29 cellular contexts compared by ENCODE assay signal in genomic region chr1:209807509-209807908, GRCh38. TPM values are rescaled to one million over a fixed set of nuclear protein-coding genes. Genes with fewer than 3 reads are reported as not detected.
A peak's percentile ranks its signal among the peaks of the same experiment; 100 is the strongest.
DNase-seq lines count a peak whose midpoint lies in the region; ATAC-seq and TF ChIP-seq lines count a peak whose summit lies in the region.
"Had no signal": no experiment of that assay in that cellular context is flagged by ENCODE, and none has a peak within 500 bp of the region (broad histone marks: within the 10 kb centered on the region; RNA-seq: fewer than 3 reads in every experiment).

No MANE protein-coding gene starts in this region.

- H3K4ac ChIP-seq in trophoblast cell (ENCODE audit: low read depth, low read length), result peak overlapping the region; percentile 42
- no peak overlapping the region for H3K4ac ChIP-seq in H9 (ENCODE audit: low read depth, low read length)

- H4K5ac ChIP-seq in H9 (ENCODE audit: insufficient read length, low read depth, low read length), result no peak overlapping the region

- H3K79me1 ChIP-seq in trophoblast cell (ENCODE audit: low read length), result peaks cover 9% of the 10 kb centered on the region
- no peaks in the 10 kb centered on the region for H3K79me1 ChIP-seq in H9 (ENCODE audit: insufficient read depth, low read depth, low read length, poor library complexity, severe bottlenecking)

- no peak overlapping the region for H3T11ph ChIP-seq in H9 (ENCODE audit: low read length)

- peak overlapping the region; percentile 84 for H3K27ac ChIP-seq in PC-3 (ENCODE audit: low read length)
- no peak overlapping the region for H3K27ac ChIP-seq in coronary artery
- H3K27ac ChIP-seq in trophoblast cell (ENCODE audit: low read depth, low read length), result peak overlapping the region; percentile 60
- H3K27ac ChIP-seq in H9 (ENCODE audit: insufficient read length, low read depth, low read length), result no peak overlapping the region
- H3K27ac ChIP-seq: gastrocnemius medialis, ovary, upper lobe of left lung had no signal

- H3K4me1 ChIP-seq in PC-3 (ENCODE audit: insufficient read depth, low read length), result peaks cover 58% of the 10 kb centered on the region
- H3K4me1 ChIP-seq in trophoblast cell (ENCODE audit: control insufficient read depth in 1 of 2, insufficient read depth in 2 of 2, low read length in 2 of 2), result peaks cover 22 to 29% of the 10 kb centered on the region in 2 experiments
- H3K4me1 ChIP-seq in H9 (ENCODE audit: insufficient read depth, low read length), result no peaks in the 10 kb centered on the region
- H3K4me1 ChIP-seq: gastrocnemius medialis had no signal

- ATAC-seq in PC-3, result no peak
- ATAC-seq in effector memory CD8-positive, alpha-beta T cell (replicated peaks), result no peak
- ATAC-seq: activated CD4-positive, CD25-positive, alpha-beta regulatory T cell treated with anti-CD3 and anti-CD28 coated beads, Interleukin-2, amount 50 U/mL, for 24 hours; activated CD8-positive, alpha-beta T cell treated with anti-CD3 and anti-CD28 coated beads, Interleukin-2, amount 10 ng/mL, durations not matched to agents 7 days and 5 days; gastrocnemius medialis; naive thymus-derived CD8-positive, alpha-beta T cell; stimulated activated effector memory CD8-positive, alpha-beta T cell treated with anti-CD3 and anti-CD28 coated beads, Interleukin-12 subunit alpha, Interleukin-12 subunit beta, amount 100 ng/mL, for 72 hours had no signal

- no peaks in the 10 kb centered on the region for H3K9me2 ChIP-seq in PC-3 (replicated peaks; ENCODE audit: low read length)

- WGBS in trophoblast cell (ENCODE audit: extremely low coverage, insufficient coverage, insufficient read length), result no CpG with 5 or more reads among the region's 4 CpGs
- WGBS in H9 (ENCODE audit: extremely low coverage, insufficient read length, low lambda C conversion rate), result no CpG with 5 or more reads among the region's 4 CpGs

- H3K9me3 ChIP-seq in PC-3 (ENCODE audit: low read length) (no peaks in the 10 kb centered on the region), trophoblast cell (ENCODE audit: insufficient read depth, low read depth, low read length) (no peaks in the 10 kb centered on the region), H9 (ENCODE audit: control insufficient read depth, low read depth, low read length) (no peaks in the 10 kb centered on the region)
- H3K9me3 ChIP-seq: gastrocnemius medialis, upper lobe of left lung had no signal

- H3K79me2 ChIP-seq in PC-3 (ENCODE audit: low read length), result peaks cover 40% of the 10 kb centered on the region
- peaks cover 14% of the 10 kb centered on the region for H3K79me2 ChIP-seq in trophoblast cell (ENCODE audit: control insufficient read depth, insufficient read depth, low read length, poor library complexity)
- no peaks in the 10 kb centered on the region for H3K79me2 ChIP-seq in H9 (ENCODE audit: insufficient read depth, low read length)

- H3K27me3 Mint-ChIP-seq in effector memory CD8-positive, alpha-beta T cell, result peaks cover 0 to 21% of the 10 kb centered on the region in 2 donors
- H3K27me3 Mint-ChIP-seq in H9 (ENCODE audit: low read depth), result peaks cover 3% of the 10 kb centered on the region

- intact Hi-C loops in PC-3 (cut with micrococcal nuclease), result no loop called here

- no peak overlapping the region for H2BK20ac ChIP-seq in H9 (ENCODE audit: low read depth, low read length, poor library complexity, severe bottlenecking)

- H2AK5ac ChIP-seq in trophoblast cell (ENCODE audit: low read length), result no peak overlapping the region
- H2AK5ac ChIP-seq in H9 (ENCODE audit: insufficient read length, low read length), result no peak overlapping the region

- DNase-seq in activated CD8-positive, alpha-beta memory T cell treated with anti-CD3 and anti-CD28 coated beads, Interleukin-2, amount 50 U/mL, for 48 hours, result peak; percentile 6
- DNase-seq in activated CD8-positive, alpha-beta memory T cell treated with anti-CD3 and anti-CD28 coated beads, Interleukin-2, amount 50 U/mL, for 4 hours, result no peak
- DNase-seq in PC-3 (no peak), coronary artery (ENCODE audit: low spot score) (peak; percentile 11), trophoblast cell (no peak), H9 (no peak)
- no peak for DNase-seq in effector memory CD8-positive, alpha-beta T cell
- DNase-seq in stimulated activated CD4-positive, alpha-beta T cell treated with anti-CD3 and anti-CD28 coated beads, Interleukin-15, amount 100 ng/mL, for 24 hours, result no peak
- DNase-seq: activated CD8-positive, alpha-beta T cell treated with anti-CD3 and anti-CD28 coated beads, Interleukin-2, amount 10 ng/mL, durations not matched to agents 7 days and 5 days; activated effector memory CD4-positive, alpha-beta T cell treated with anti-CD3 and anti-CD28 coated beads, Interleukin-2, amount 50 U/mL, for 16 hours; activated naive CD8-positive, alpha-beta T cell treated with anti-CD3 and anti-CD28 coated beads, Interleukin-2, amount 10 ng/mL, durations not matched to agents 7 days and 5 days; CD8-positive, alpha-beta memory T cell; cerebellar nuclear complex; effector CD4-positive, alpha-beta T cell; gastrocnemius medialis; GF-D8; midbrain; naive thymus-derived CD8-positive, alpha-beta T cell; NCI-H187 treated with DMSO at 0.1 percent for 48 hours; ovary; stimulated activated CD4-positive, alpha-beta T cell treated with anti-CD3 and anti-CD28 coated beads, Interleukin-4, amount 100 ng/mL, for 1 hour; upper lobe of left lung had no signal

- H2BK5ac ChIP-seq in trophoblast cell (ENCODE audit: low read depth, low read length, poor library complexity) (peak overlapping the region; percentile 46), H9 (ENCODE audit: insufficient read length, low read length) (no peak overlapping the region)

- H3K4me2 ChIP-seq in PC-3 (ENCODE audit: low read length) (peak overlapping the region; percentile 91), trophoblast cell (ENCODE audit: low read length) (no peak overlapping the region), H9 (ENCODE audit: insufficient read depth, insufficient read length, low read length) (no peak overlapping the region)

- H3K23me2 ChIP-seq in H9 (ENCODE audit: insufficient read length, low read depth, low read length, poor library complexity, severe bottlenecking), result peaks cover 8% of the 10 kb centered on the region

- H4K91ac ChIP-seq in trophoblast cell (ENCODE audit: low read depth, low read length) (no peak overlapping the region), H9 (ENCODE audit: insufficient read length, low read depth, low read length) (no peak overlapping the region)

- H2BK12ac ChIP-seq in trophoblast cell (ENCODE audit: low read length) (peak overlapping the region; percentile 59), H9 (ENCODE audit: insufficient read length, low read depth, low read length) (no peak overlapping the region)

- peak overlapping the region; percentile 9; the same call in 1 of the 2 replicates for H3K4me3 ChIP-seq in PC-3 (ENCODE audit: low read length)
- no peak overlapping the region for H3K4me3 ChIP-seq in coronary artery
- no peak overlapping the region for H3K4me3 ChIP-seq in trophoblast cell (ENCODE audit: low read depth, low read length)
- H3K4me3 ChIP-seq: gastrocnemius medialis, ovary, upper lobe of left lung had no signal

- H3K36me3 ChIP-seq in PC-3 (ENCODE audit: low read depth, low read length) (no peaks in the 10 kb centered on the region; the same call in 1 of the 2 replicates), trophoblast cell (ENCODE audit: control insufficient read depth in 1 of 2, insufficient read depth in 2 of 2, low read length in 2 of 2) (no peaks in the 10 kb centered on the region)
- H3K36me3 ChIP-seq: gastrocnemius medialis, ovary, upper lobe of left lung had no signal

- no peak overlapping the region for H2AFZ ChIP-seq in PC-3 (ENCODE audit: low read length)
- H2AFZ ChIP-seq in trophoblast cell (ENCODE audit: insufficient read depth, low read length, poor library complexity), result no peak overlapping the region
- H2AFZ ChIP-seq in H9 (ENCODE audit: low read length), result no peak overlapping the region

- no peaks in the 10 kb centered on the region for H3F3A ChIP-seq in PC-3 (ENCODE audit: low read length, unreplicated experiment)

- H2BK120ac ChIP-seq in trophoblast cell (ENCODE audit: insufficient read depth, low read length, poor library complexity) (no peak overlapping the region), H9 (ENCODE audit: low read depth, low read length, poor library complexity, severe bottlenecking) (no peak overlapping the region)

- H4K20me1 ChIP-seq in PC-3 (ENCODE audit: low read length), result peaks cover 30% of the 10 kb centered on the region
- no peaks in the 10 kb centered on the region for H4K20me1 ChIP-seq in H9 (ENCODE audit: control insufficient read depth, insufficient read depth, insufficient read length)

- H3K4me1 Mint-ChIP-seq in effector memory CD8-positive, alpha-beta T cell (ENCODE audit: low read depth in 2 of 2), result peaks cover 0 to 10% of the 10 kb centered on the region in 2 donors
- peaks cover 15 to 16% of the 10 kb centered on the region in 2 experiments for H3K4me1 Mint-ChIP-seq in H9

- H3K56ac ChIP-seq in H9 (ENCODE audit: insufficient read length, low read depth, low read length), result no peak overlapping the region

- no peak overlapping the region for H3K27ac Mint-ChIP-seq in effector memory CD8-positive, alpha-beta T cell
- H3K27ac Mint-ChIP-seq in H9, result no peak overlapping the region
- H3K27ac Mint-ChIP-seq: activated CD8-positive, alpha-beta T cell treated with anti-CD3 and anti-CD28 coated beads, Interleukin-2, amount 10 ng/mL, durations not matched to agents 7 days and 5 days; activated naive CD8-positive, alpha-beta T cell treated with anti-CD3 and anti-CD28 coated beads, Interleukin-2, amount 10 ng/mL, durations not matched to agents 7 days and 5 days; B cell; CD8-positive, alpha-beta memory T cell; stimulated activated effector memory CD8-positive, alpha-beta T cell treated with anti-CD3 and anti-CD28 coated beads, Interleukin-12 subunit alpha, Interleukin-12 subunit beta, amount 100 ng/mL, for 72 hours; T-helper 1 cell treated with Interleukin-12 subunit alpha and Interleukin-12 subunit beta and Interleukin-4 antibody, amounts not matched to agents 30 μg/mL and 1 μg/mL, for 36 hours had no signal

- CTCF ChIA-PET in PC-3 (lab: Charles Lee), result interaction anchor here (0.6 to 1.3 kb wide), 3 partner anchors 16 to 43 kb away, joined by 3 to 10 read pairs (median 6); no protein-coding TSS in a partner anchor

- no TSS peak for BruUV-seq in PC-3 (replicated peaks; lab: Mats Ljungman, UMichigan)

- no peaks in the 10 kb centered on the region for H3K27me3 ChIP-seq in PC-3 (ENCODE audit: low read length)
- no peaks in the 10 kb centered on the region for H3K27me3 ChIP-seq in trophoblast cell (ENCODE audit: insufficient read depth, low read length)
- no peaks in the 10 kb centered on the region for H3K27me3 ChIP-seq in H9 (ENCODE audit: insufficient read depth, low read length)
- H3K27me3 ChIP-seq: ovary, upper lobe of left lung had no signal

- POLR2A ChIA-PET in PC-3 (lab: Charles Lee; ENCODE audit: unreplicated experiment), result interaction anchor here (0.5 to 0.6 kb wide), 2 partner anchors 132 to 156 kb away, joined by 6 to 13 read pairs; no protein-coding TSS in a partner anchor

- H4K8ac ChIP-seq in trophoblast cell (ENCODE audit: low read depth, low read length) (no peak overlapping the region), H9 (replicated peaks; ENCODE audit: insufficient read length, low read depth, low read length) (no peak overlapping the region)

- no peaks in the 10 kb centered on the region for H3K9me3 Mint-ChIP-seq in effector memory CD8-positive, alpha-beta T cell
- no peaks in the 10 kb centered on the region for H3K9me3 Mint-ChIP-seq in H9
- H3K9me3 Mint-ChIP-seq: activated naive CD8-positive, alpha-beta T cell treated with anti-CD3 and anti-CD28 coated beads, Interleukin-2, amount 10 ng/mL, durations not matched to agents 7 days and 5 days; naive thymus-derived CD8-positive, alpha-beta T cell; stimulated activated effector memory CD8-positive, alpha-beta T cell treated with anti-CD3 and anti-CD28 coated beads, Interleukin-12 subunit alpha, Interleukin-12 subunit beta, amount 100 ng/mL, for 72 hours; T-helper 1 cell treated with Interleukin-12 subunit alpha and Interleukin-12 subunit beta and Interleukin-4 antibody, amounts not matched to agents 30 μg/mL and 1 μg/mL, for 36 hours had no signal

- H3K14ac ChIP-seq in trophoblast cell (ENCODE audit: low read length), result no peak overlapping the region
- no peak overlapping the region for H3K14ac ChIP-seq in H9 (ENCODE audit: insufficient read depth, low read length)

- no peak overlapping the region for H3K23ac ChIP-seq in trophoblast cell (ENCODE audit: low read length)
- no peak overlapping the region for H3K23ac ChIP-seq in H9 (ENCODE audit: insufficient read length, low read depth, low read length)

- no peak overlapping the region for H3K4me3 Mint-ChIP-seq in effector memory CD8-positive, alpha-beta T cell
- H3K4me3 Mint-ChIP-seq in H9, result no peak overlapping the region
- H3K4me3 Mint-ChIP-seq: activated CD8-positive, alpha-beta T cell treated with anti-CD3 and anti-CD28 coated beads, Interleukin-2, amount 10 ng/mL, durations not matched to agents 7 days and 5 days; activated naive CD8-positive, alpha-beta T cell treated with anti-CD3 and anti-CD28 coated beads, Interleukin-2, amount 10 ng/mL, durations not matched to agents 7 days and 5 days; B cell; CD8-positive, alpha-beta memory T cell; stimulated activated effector memory CD8-positive, alpha-beta T cell treated with anti-CD3 and anti-CD28 coated beads, Interleukin-12 subunit alpha, Interleukin-12 subunit beta, amount 100 ng/mL, for 72 hours; T-helper 1 cell treated with Interleukin-12 subunit alpha and Interleukin-12 subunit beta and Interleukin-4 antibody, amounts not matched to agents 30 μg/mL and 1 μg/mL, for 36 hours had no signal

- H2BK15ac ChIP-seq in H9 (ENCODE audit: low read depth, low read length), result no peak overlapping the region

- peaks cover 3% of the 10 kb centered on the region for H3K36me3 Mint-ChIP-seq in effector memory CD8-positive, alpha-beta T cell (ENCODE audit: insufficient read depth)
- no peaks in the 10 kb centered on the region for H3K36me3 Mint-ChIP-seq in H9 (ENCODE audit: insufficient read depth in 1 of 3, low read depth in 3 of 3)
- H3K36me3 Mint-ChIP-seq: activated naive CD8-positive, alpha-beta T cell treated with anti-CD3 and anti-CD28 coated beads, Interleukin-2, amount 10 ng/mL, durations not matched to agents 7 days and 5 days; naive thymus-derived CD8-positive, alpha-beta T cell; stimulated activated effector memory CD8-positive, alpha-beta T cell treated with anti-CD3 and anti-CD28 coated beads, Interleukin-12 subunit alpha, Interleukin-12 subunit beta, amount 100 ng/mL, for 72 hours had no signal

- no peak overlapping the region for H3K18ac ChIP-seq in trophoblast cell (ENCODE audit: low read length)
- H3K18ac ChIP-seq in H9 (ENCODE audit: insufficient read length, low read depth, low read length), result no peak overlapping the region

- TF ChIP-seq CTCF in PC-3 (conservative IDR thresholded peaks at IDR 0.05; ENCODE audit: low read depth, low read length) (no peak), coronary artery (IDR thresholded peaks at IDR 0.05) (no peak), H9 (conservative IDR thresholded peaks at IDR 0.05) (no peak)

- no peak overlapping the region for H4K12ac ChIP-seq in trophoblast cell (ENCODE audit: low read depth, low read length)

- H3K9ac ChIP-seq in PC-3 (ENCODE audit: low read length), result peak overlapping the region; percentile 26; the same call in 1 of the 2 replicates
- no peak overlapping the region for H3K9ac ChIP-seq in trophoblast cell (ENCODE audit: low read length)
- no peak overlapping the region for H3K9ac ChIP-seq in H9 (ENCODE audit: extremely low read depth, insufficient read length, low read length)

RNA-seq across cellular contexts. Expression of gene IRF6, which starts 1.6 kb away (rescaled TPM):
- total RNA-seq in PC-3 (2014; rRNA removed) (61.6 and 65.7 TPM in 2 replicates), H9 (2021) (7.1 and 8.9 TPM in 2 replicates)
- polyA plus RNA-seq in trophoblast cell (2013), result 15.9 and 17.9 TPM in 2 replicates
- total RNA-seq: SK-MEL-5 had no signal

RNA-seq across cellular contexts. Expression of gene UTP25, which starts 20.3 kb away (rescaled TPM):
- total RNA-seq in PC-3 (2014; rRNA removed) (14.3 and 15.3 TPM in 2 replicates), H9 (2021) (12.9 TPM in 2 replicates)
- polyA plus RNA-seq in trophoblast cell (2013), result 2.8 TPM in 2 replicates

RNA-seq across cellular contexts. Expression of gene C1orf74, which starts 23.1 kb away (rescaled TPM):
- total RNA-seq in PC-3 (2014; rRNA removed) (5.7 and 6.7 TPM in 2 replicates), H9 (2021) (2.1 and 2.4 TPM in 2 replicates)
- 2.4 TPM in 2 replicates for polyA plus RNA-seq in trophoblast cell (2013)

RNA-seq across cellular contexts. Expression of gene TRAF3IP3, which starts 51.7 kb away (rescaled TPM):
- not detected in 2 replicates for total RNA-seq in PC-3 (2014; rRNA removed)
- 0.54 and 0.63 TPM in 2 replicates for polyA plus RNA-seq in trophoblast cell (2013)
- total RNA-seq in H9 (2021), result not detected in 2 replicates
- total RNA-seq: HT-29, renal cortical epithelial cell had no signal

Comparison
In these comparisons a context has a peak if more than half of its experiments do, and no peak if none do; other contexts are left out.
1. DNase-seq: peak in activated CD8-positive, alpha-beta memory T cell treated with anti-CD3 and anti-CD28 coated beads, Interleukin-2, amount 50 U/mL, for 48 hours (single experiment) and coronary artery (single experiment); none in activated CD8-positive, alpha-beta memory T cell treated with anti-CD3 and anti-CD28 coated beads, Interleukin-2, amount 50 U/mL, for 4 hours (single experiment), PC-3 (single experiment), trophoblast cell (0 of 2), effector memory CD8-positive, alpha-beta T cell (0 of 3), stimulated activated CD4-positive, alpha-beta T cell treated with anti-CD3 and anti-CD28 coated beads, Interleukin-15, amount 100 ng/mL, for 24 hours (single experiment) and H9 (single experiment).
2. H3K27ac ChIP-seq: peak in PC-3 (single experiment) and trophoblast cell (single experiment); none in coronary artery (0 of 2) and H9 (single experiment).